ENCODE assay signal across 1 cellular context in genomic region chr15:59678171-59678570, GRCh38.
TF ChIP-seq lines count a peak whose summit lies in the region.

No MANE protein-coding gene starts in this region.

TF ChIP-seq in HCT116, 20 proteins besides CTCF, POLR2A, EP300 and RAD21:
- no peak for TF ChIP-seq MAX (IDR thresholded peaks at IDR 0.05)
- TF ChIP-seq ZBTB33 (IDR thresholded peaks at IDR 0.05; ENCODE audit: extremely low read depth, insufficient replicate concordance, low read length) = no peak
- TF ChIP-seq ATF3 (IDR thresholded peaks at IDR 0.05) = no peak
- TF ChIP-seq POLR2AphosphoS5 (IDR thresholded peaks at IDR 0.05; ENCODE audit: low read depth, low read length) = no peak
- no peak for TF ChIP-seq ELF1 (IDR thresholded peaks at IDR 0.05; ENCODE audit: borderline replicate concordance, low read depth)
- TF ChIP-seq EZH2phosphoT487 (IDR thresholded peaks at IDR 0.05; ENCODE audit: borderline replicate concordance) = no peak
- no peak for TF ChIP-seq EZH2 (IDR thresholded peaks at IDR 0.05)
- no peak for TF ChIP-seq REST (IDR thresholded peaks at IDR 0.05; ENCODE audit: low read depth)
- TF ChIP-seq YY1 (IDR thresholded peaks at IDR 0.05; ENCODE audit: extremely low read depth, insufficient replicate concordance, low read depth, low read length) = no peak
- no peak for TF ChIP-seq CEBPB (IDR thresholded peaks at IDR 0.05; ENCODE audit: low read depth)
- TF ChIP-seq TCF7L2 (IDR thresholded peaks at IDR 0.05; ENCODE audit: borderline replicate concordance, extremely low read depth, insufficient read depth, insufficient read length) = no peak
- no peak for TF ChIP-seq JUND (IDR thresholded peaks at IDR 0.05)
